Comparison of ENCODE assay signal across 25 cellular contexts in the genomic region with DNA sequence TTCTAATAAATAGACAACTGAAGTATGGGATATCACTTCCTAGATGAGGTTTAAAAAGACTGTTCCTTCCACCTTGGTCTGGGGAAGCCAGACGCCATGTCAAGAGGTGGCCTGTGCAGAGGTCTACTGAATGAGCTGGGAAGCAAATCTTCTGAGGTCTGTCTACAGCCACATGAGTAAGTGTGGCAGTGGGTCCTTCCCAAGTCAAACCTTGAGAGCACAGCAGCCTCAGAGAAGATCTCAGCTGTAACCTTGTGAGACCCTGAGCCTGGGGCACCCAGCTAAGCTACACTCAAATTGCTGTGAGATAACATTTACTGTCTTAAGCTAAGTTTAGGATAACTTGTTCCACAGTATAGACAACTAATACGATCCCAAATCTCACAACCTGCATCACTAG. TPM values are rescaled to one million over a fixed set of nuclear protein-coding genes. Genes with fewer than 3 reads are reported as not detected.
DNase-seq lines count a peak whose midpoint lies in the region; TF ChIP-seq lines count a peak whose summit lies in the region.
"Had no signal": no experiment of that assay in that cellular context is flagged by ENCODE, and none has a peak within 500 bp of the region (broad histone marks: within the 10 kb centered on the region; RNA-seq: fewer than 3 reads in every experiment).

No MANE protein-coding gene starts in this region.

- H3K4me1 ChIP-seq in CD4-positive, alpha-beta memory T cell (ENCODE audit: insufficient read depth, low read length): peaks cover 60% of the 10 kb centered on the region
- H3K4me1 ChIP-seq in neural progenitor cell: no peaks in the 10 kb centered on the region
- H3K4me1 ChIP-seq: pancreas had no signal

- no peaks in the 10 kb centered on the region for H3K27me3 ChIP-seq in CD4-positive, alpha-beta memory T cell (ENCODE audit: insufficient read depth, low read length)
- no peaks in the 10 kb centered on the region for H3K27me3 ChIP-seq in neural progenitor cell
- H3K27me3 ChIP-seq: gastrocnemius medialis, pancreas had no signal

- peak overlapping the region in 4 of 7 donors; percentile 19 to 89 (median 68) for H3K27ac Mint-ChIP-seq in CD4-positive, alpha-beta memory T cell
- peak overlapping the region; percentile 87 for H3K27ac Mint-ChIP-seq in neural progenitor cell
- H3K27ac Mint-ChIP-seq: activated T-cell treated with anti-CD3 and anti-CD28 coated beads, Interleukin-2, amount 50 U/mL, for 24 hours had no signal

- no peaks in the 10 kb centered on the region for H3K9me3 ChIP-seq in CD4-positive, alpha-beta memory T cell (ENCODE audit: control insufficient read depth in 1 of 2, low read length in 2 of 2)
- H3K9me3 ChIP-seq in KOPT-K1 (ENCODE audit: insufficient read depth, low read length, poor library complexity, severe bottlenecking) (no peaks in the 10 kb centered on the region), neural progenitor cell (ENCODE audit: low read depth) (no peaks in the 10 kb centered on the region)
- H3K9me3 ChIP-seq: gastrocnemius medialis, HAP-1, pancreas had no signal

- H2AFZ ChIP-seq in neural progenitor cell (replicated peaks): no peak overlapping the region

- H3K27ac ChIP-seq in CD4-positive, alpha-beta memory T cell (ENCODE audit: low read depth, low read length): no peak overlapping the region
- H3K27ac ChIP-seq in KOPT-K1 (ENCODE audit: low read depth, low read length, poor library complexity, severe bottlenecking): peak overlapping the region; percentile 24
- peak overlapping the region; percentile 82 for H3K27ac ChIP-seq in epithelial cell of prostate
- no peak overlapping the region for H3K27ac ChIP-seq in neural progenitor cell
- H3K27ac ChIP-seq: C4-2B, pancreas had no signal

- intact Hi-C loops in CD4-positive, alpha-beta memory T cell (cut with micrococcal nuclease): no loop called here

- CTCF ChIA-PET in CD4-positive, alpha-beta memory T cell (lab: Charles Lee; ENCODE audit: partially characterized antibody): interaction anchor here (0.8 to 2.7 kb wide), 3 partner anchors 18 to 90 kb away, joined by 3 to 8 read pairs (median 4); a partner anchor contains a TSS

- no peaks in the 10 kb centered on the region for H4K20me1 ChIP-seq in neural progenitor cell (ENCODE audit: low read depth)

- peak overlapping the region in 1 of 8 donors; percentile 43 for H3K4me3 Mint-ChIP-seq in CD4-positive, alpha-beta memory T cell
- no peak overlapping the region for H3K4me3 Mint-ChIP-seq in neural progenitor cell
- H3K4me3 Mint-ChIP-seq: activated T-cell treated with anti-CD3 and anti-CD28 coated beads, Interleukin-2, amount 50 U/mL, for 24 hours had no signal

- no peaks in the 10 kb centered on the region for H3F3A ChIP-seq in neural progenitor cell (ENCODE audit: low read depth)

- no peak overlapping the region for H3K4me3 ChIP-seq in CD4-positive, alpha-beta memory T cell (ENCODE audit: low read length in 2 of 2)
- H3K4me3 ChIP-seq in neural progenitor cell: no peak overlapping the region
- H3K4me3 ChIP-seq: gastrocnemius medialis, HAP-1, lung, pancreas had no signal

- peaks cover 40 to 66% (median 55%) of the 10 kb centered on the region in 4 donors for H3K4me1 Mint-ChIP-seq in CD4-positive, alpha-beta memory T cell
- peaks cover 8% of the 10 kb centered on the region for H3K4me1 Mint-ChIP-seq in neural progenitor cell

- no peaks in the 10 kb centered on the region for H3K27me3 Mint-ChIP-seq in CD4-positive, alpha-beta memory T cell
- H3K27me3 Mint-ChIP-seq in neural progenitor cell (ENCODE audit: insufficient read depth, low read depth): no peaks in the 10 kb centered on the region
- H3K27me3 Mint-ChIP-seq: activated T-cell treated with anti-CD3 and anti-CD28 coated beads, Interleukin-2, amount 50 U/mL, for 24 hours had no signal

- POLR2A ChIA-PET in CD4-positive, alpha-beta memory T cell (lab: Charles Lee; ENCODE audit: partially characterized antibody): interaction anchor here (1.1 to 1.7 kb wide), 2 partner anchors 11 to 20 kb away, joined by 4 read pairs; a partner anchor contains a TSS

- peaks cover 5 to 22% of the 10 kb centered on the region in 2 donors for H3K36me3 Mint-ChIP-seq in CD4-positive, alpha-beta memory T cell
- H3K36me3 Mint-ChIP-seq in neural progenitor cell: peaks cover 9% of the 10 kb centered on the region

- no peak overlapping the region for H3K9ac ChIP-seq in neural progenitor cell

- no peak for TF ChIP-seq CTCF in neural progenitor cell (IDR thresholded peaks at IDR 0.05)

- no peak overlapping the region for H3K4me2 ChIP-seq in neural progenitor cell

- peaks cover 14% of the 10 kb centered on the region for H3K79me2 ChIP-seq in neural progenitor cell (ENCODE audit: low read depth)

- H3K36me3 ChIP-seq in CD4-positive, alpha-beta memory T cell (ENCODE audit: insufficient read depth, low read length): no peaks in the 10 kb centered on the region
- H3K36me3 ChIP-seq in KOPT-K1 (ENCODE audit: insufficient read depth, low read length) (peaks cover 35% of the 10 kb centered on the region), neural progenitor cell (no peaks in the 10 kb centered on the region)
- H3K36me3 ChIP-seq: gastrocnemius medialis, HAP-1, pancreas had no signal

- H3K9me3 Mint-ChIP-seq in CD4-positive, alpha-beta memory T cell: no peaks in the 10 kb centered on the region
- no peaks in the 10 kb centered on the region for H3K9me3 Mint-ChIP-seq in neural progenitor cell
- H3K9me3 Mint-ChIP-seq: activated T-cell treated with anti-CD3 and anti-CD28 coated beads, Interleukin-2, amount 50 U/mL, for 24 hours had no signal

- no peak for DNase-seq in CD4-positive, alpha-beta memory T cell
- DNase-seq in epithelial cell of prostate (ENCODE audit: low read depth, low spot score) (no peak), neural progenitor cell (ENCODE audit: low spot score) (no peak), mesenteric fat pad (ENCODE audit: low spot score) (no peak), NCI-H446 (lab: John Stamatoyannopoulos, UW) (no peak), AG08396 (ENCODE audit: low spot score) (no peak)
- DNase-seq in activated CD4-positive, alpha-beta T cell treated with anti-CD3 and anti-CD28 coated beads for 1 hour: no peak
- DNase-seq: activated CD4-positive, CD25-positive, alpha-beta regulatory T cell treated with anti-CD3 and anti-CD28 coated beads, Interleukin-2, amount 50 U/mL, for 72 hours; activated naive CD4-positive, alpha-beta T cell treated with Interleukin-2 at 50 U/mL for 16 hours; activated T-cell treated with anti-CD3 and anti-CD28 coated beads, Interleukin-2, amount 50 U/mL, for 24 hours; anterior cingulate cortex; DMS153; erythroblast; gastrocnemius medialis; KBM-7; NCI-H187; NCI-H774; pancreas; right cardiac atrium; stimulated activated CD4-positive, alpha-beta T cell treated with anti-CD3 and anti-CD28 coated beads, Interleukin-15, amount 100 ng/mL, for 24 hours; stimulated activated CD8-positive, alpha-beta memory T cell treated with anti-CD3 and anti-CD28 coated beads, Interleukin-4, amount 100 ng/mL, for 48 hours had no signal

RNA-seq across cellular contexts. Expression of a gene that starts 20.2 kb away (rescaled TPM):
- 10 to 100 TPM; 55.5 to 61.5 TPM for total RNA-seq in CD4-positive, alpha-beta memory T cell
- 100 to 1,000 TPM; 279 to 557 TPM for polyA plus RNA-seq in CD4-positive, alpha-beta memory T cell
- total RNA-seq in neural progenitor cell (ENCODE audit: low replicate concordance): 170 and 178 TPM in 2 replicates
- total RNA-seq in mesenteric fat pad: 80.6 TPM

Comparison
In these comparisons a context has a peak if more than half of its experiments do, and no peak if none do; other contexts are left out.
1. H3K27ac ChIP-seq: peak in KOPT-K1 (single experiment) and epithelial cell of prostate (single experiment); none in CD4-positive, alpha-beta memory T cell (single experiment) and neural progenitor cell (single experiment).